Comparison of ENCODE assay signal across 2 cellular contexts in the genomic region with DNA sequence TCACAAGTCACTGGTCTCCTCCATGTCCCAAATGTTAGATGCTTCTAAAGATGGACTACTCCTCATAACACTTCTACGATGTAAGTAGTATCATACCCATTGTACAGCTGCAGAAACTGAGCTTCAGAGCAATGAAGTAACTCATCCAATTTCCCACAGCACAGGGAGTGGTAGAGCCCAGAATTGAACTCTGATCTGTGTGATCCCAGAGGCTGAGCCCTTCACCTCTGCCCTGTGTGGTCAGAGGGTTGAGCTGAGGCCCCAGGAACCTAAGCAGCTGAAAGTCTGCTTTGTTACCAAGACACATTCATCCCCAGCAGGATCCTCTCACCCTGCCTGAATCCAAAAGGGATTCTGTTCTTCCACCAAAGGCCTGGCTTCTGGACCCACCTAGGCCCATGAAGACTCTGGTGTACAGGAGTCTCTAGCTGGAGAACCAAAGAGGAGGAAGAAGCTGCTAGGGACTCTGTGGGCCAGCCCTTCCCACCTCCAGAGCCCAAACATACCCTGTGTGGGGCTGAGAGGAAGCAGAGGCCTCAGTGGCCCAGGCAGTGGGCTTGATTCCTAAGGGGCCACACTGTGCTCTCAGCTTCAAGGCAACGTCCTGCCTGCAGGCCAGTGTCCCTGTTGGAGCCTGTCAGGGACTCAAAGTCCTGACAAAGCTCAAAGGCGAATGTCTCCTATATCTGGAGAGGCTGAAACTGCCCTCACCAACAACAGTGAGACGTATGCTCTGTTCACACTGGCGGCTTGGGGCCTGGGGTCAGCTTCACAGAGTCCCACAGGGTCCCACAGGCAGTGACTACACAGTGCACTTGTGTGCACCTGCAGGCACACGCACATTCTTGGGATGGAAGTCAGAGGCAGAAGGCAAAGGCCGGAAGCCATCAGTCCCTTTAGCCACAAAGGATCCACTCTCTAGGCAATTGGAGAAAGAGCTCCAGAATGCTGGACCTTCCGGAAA.
TF ChIP-seq lines count a peak whose summit lies in the region.

No MANE protein-coding gene starts in this region.

TF ChIP-seq in K562, 482 proteins besides CTCF, POLR2A, EP300 and RAD21 (continues in another document):
- TF ChIP-seq ZBTB17 (CRISPR knock-in tag; IDR thresholded peaks at IDR 0.05) (no peak), HMBOX1 (IDR thresholded peaks at IDR 0.05) (no peak), SMARCA5 (IDR thresholded peaks at IDR 0.05) (peak; percentile 72), HDAC2 (IDR thresholded peaks at IDR 0.05) (0 out of 2 replicates have a peak, but pooled peaks have one; percentile 30), CHAMP1 (IDR thresholded peaks at IDR 0.05) (no peak), CBX3 (IDR thresholded peaks at IDR 0.05; ENCODE audit: borderline replicate concordance in 1 of 2, low read length in 2 of 2) (peak in 1 of 2 experiments; percentile 80; a peak in 1 of 3 replicates), TBP (optimal IDR thresholded peaks at IDR 0.05; ENCODE audit: low read depth, low read length) (peak; percentile 70), ZBTB49 (CRISPR knock-in tag; IDR thresholded peaks at IDR 0.05; ENCODE audit: borderline replicate concordance) (no peak), CTBP1 (IDR thresholded peaks at IDR 0.05; ENCODE audit: borderline replicate concordance) (no peak), STAG1 (CRISPR knock-in tag; IDR thresholded peaks at IDR 0.05; ENCODE audit: borderline replicate concordance) (0 out of 2 replicates have a peak, but pooled peaks have one; percentile 22), CBX1 (IDR thresholded peaks at IDR 0.05; ENCODE audit: low read depth) (peak; percentile 59; the same call in 1 of the 2 replicates), CCNT2 (IDR thresholded peaks at IDR 0.05; ENCODE audit: borderline replicate concordance, extremely low read depth, insufficient read length, low read depth, low read length) (no peak), ZNF24 (IDR thresholded peaks at IDR 0.05) (no peak), RFX5 (IDR thresholded peaks at IDR 0.05; ENCODE audit: low read depth, low read length) (no peak), PPARD (CRISPR knock-in tag; IDR thresholded peaks at IDR 0.05) (no peak), RBM25 (IDR thresholded peaks at IDR 0.05; ENCODE audit: low read depth, low read length, severe bottlenecking) (peak; percentile 95), SRSF3 (IDR thresholded peaks at IDR 0.05; ENCODE audit: insufficient read depth, low read length) (no peak), XRCC3 (IDR thresholded peaks at IDR 0.05) (no peak), ETV5 (CRISPR knock-in tag; IDR thresholded peaks at IDR 0.05; ENCODE audit: low read depth) (no peak), ADNP (tag; IDR thresholded peaks at IDR 0.05) (peak; percentile 79), BCOR (IDR thresholded peaks at IDR 0.05) (peak; percentile 92), MAFF (IDR thresholded peaks at IDR 0.05; ENCODE audit: low read length) (no peak), MYNN (IDR thresholded peaks at IDR 0.05) (no peak), MYNN (CRISPR knock-in tag; IDR thresholded peaks at IDR 0.05) (no peak), RCOR1 (IDR thresholded peaks at IDR 0.05; ENCODE audit: borderline replicate concordance in 1 of 2, low read depth in 2 of 2, low read length in 2 of 2) (peak; percentile 17 to 43; a peak in 1 of 4 replicates), CREB1 (IDR thresholded peaks at IDR 0.05) (no peak), CREB1 (CRISPR knock-in tag; IDR thresholded peaks at IDR 0.05) (no peak)
- TF ChIP-seq, protein P1, sequence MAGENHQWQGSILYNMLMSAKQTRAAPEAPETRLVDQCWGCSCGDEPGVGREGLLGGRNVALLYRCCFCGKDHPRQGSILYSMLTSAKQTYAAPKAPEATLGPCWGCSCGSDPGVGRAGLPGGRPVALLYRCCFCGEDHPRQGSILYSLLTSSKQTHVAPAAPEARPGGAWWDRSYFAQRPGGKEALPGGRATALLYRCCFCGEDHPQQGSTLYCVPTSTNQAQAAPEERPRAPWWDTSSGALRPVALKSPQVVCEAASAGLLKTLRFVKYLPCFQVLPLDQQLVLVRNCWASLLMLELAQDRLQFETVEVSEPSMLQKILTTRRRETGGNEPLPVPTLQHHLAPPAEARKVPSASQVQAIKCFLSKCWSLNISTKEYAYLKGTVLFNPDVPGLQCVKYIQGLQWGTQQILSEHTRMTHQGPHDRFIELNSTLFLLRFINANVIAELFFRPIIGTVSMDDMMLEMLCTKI (IDR thresholded peaks at IDR 0.05; ENCODE audit: partially characterized antibody): no peak

TF ChIP-seq in HepG2, 621 proteins besides CTCF, POLR2A, EP300 and RAD21 (continues in another document):
- TF ChIP-seq ZNF567 (CRISPR knock-in tag; IDR thresholded peaks at IDR 0.05; ENCODE audit: borderline replicate concordance) (no peak), ATM (IDR thresholded peaks at IDR 0.05; ENCODE audit: borderline replicate concordance) (no peak), ADNP (CRISPR knock-in tag; IDR thresholded peaks at IDR 0.05) (peak; percentile 98), NR2F2 (IDR thresholded peaks at IDR 0.05; ENCODE audit: borderline replicate concordance, low read depth) (peak; percentile 89), JUN (CRISPR knock-in tag; IDR thresholded peaks at IDR 0.05) (no peak), ZUFSP (CRISPR knock-in tag; IDR thresholded peaks at IDR 0.05; ENCODE audit: borderline replicate concordance) (no peak), ZNF547 (CRISPR knock-in tag; IDR thresholded peaks at IDR 0.05) (peak; percentile 71; the same call in 1 of the 2 replicates), ZNF354B (CRISPR knock-in tag; IDR thresholded peaks at IDR 0.05) (no peak), RNF2 (conservative IDR thresholded peaks at IDR 0.05; ENCODE audit: low read depth) (no peak), HOXA9 (CRISPR knock-in tag; IDR thresholded peaks at IDR 0.05; ENCODE audit: borderline replicate concordance) (no peak), ATRX (CRISPR knock-in tag; IDR thresholded peaks at IDR 0.05; ENCODE audit: borderline replicate concordance) (no peak), SPEN (CRISPR knock-in tag; IDR thresholded peaks at IDR 0.05; ENCODE audit: low read depth) (no peak; the same call in 1 of the 2 replicates), PRDM10 (CRISPR knock-in tag; IDR thresholded peaks at IDR 0.05; ENCODE audit: low read depth) (peak; percentile 95), NCOA5 (CRISPR knock-in tag; IDR thresholded peaks at IDR 0.05) (no peak), SNAPC5 (CRISPR knock-in tag; IDR thresholded peaks at IDR 0.05; ENCODE audit: borderline replicate concordance) (no peak), ZNF691 (CRISPR knock-in tag; IDR thresholded peaks at IDR 0.05; ENCODE audit: borderline replicate concordance, low read depth) (peak; percentile 64; the same call in 1 of the 2 replicates), ZKSCAN5 (CRISPR knock-in tag; IDR thresholded peaks at IDR 0.05) (no peak), ZNF317 (CRISPR knock-in tag; IDR thresholded peaks at IDR 0.05) (no peak), NFE2 (CRISPR knock-in tag; IDR thresholded peaks at IDR 0.05) (no peak), CENPX (CRISPR knock-in tag; IDR thresholded peaks at IDR 0.05) (no peak), CEBPB (IDR thresholded peaks at IDR 0.05; ENCODE audit: borderline replicate concordance, low read depth, low read length) (no peak), ZNF724P (CRISPR knock-in tag; IDR thresholded peaks at IDR 0.05; ENCODE audit: borderline replicate concordance) (no peak), NCOR1 (IDR thresholded peaks at IDR 0.05; ENCODE audit: borderline replicate concordance, low read length) (peak; percentile 85), NR1H2 (CRISPR knock-in tag; IDR thresholded peaks at IDR 0.05; ENCODE audit: borderline replicate concordance, low read depth) (peak; percentile 11; the same call in 1 of the 2 replicates), KMT2A (CRISPR knock-in tag; IDR thresholded peaks at IDR 0.05) (no peak), TARDBP (CRISPR knock-in tag; IDR thresholded peaks at IDR 0.05) (peak; percentile 64; the same call in 1 of the 2 replicates), GATAD2A (CRISPR knock-in tag; IDR thresholded peaks at IDR 0.05) (peak; percentile 58), KDM6A (CRISPR knock-in tag; IDR thresholded peaks at IDR 0.05; ENCODE audit: low read depth) (0 out of 2 replicates have a peak, but pooled peaks have one; percentile 44), ZMYM3 (CRISPR knock-in tag; IDR thresholded peaks at IDR 0.05) (peak; percentile 99), MED1 (CRISPR knock-in tag; IDR thresholded peaks at IDR 0.05) (peak; percentile 54), ZNF580 (CRISPR knock-in tag; IDR thresholded peaks at IDR 0.05; ENCODE audit: borderline replicate concordance, low read depth) (no peak), XBP1 (CRISPR knock-in tag; IDR thresholded peaks at IDR 0.05) (no peak)
- TF ChIP-seq, protein P2, sequence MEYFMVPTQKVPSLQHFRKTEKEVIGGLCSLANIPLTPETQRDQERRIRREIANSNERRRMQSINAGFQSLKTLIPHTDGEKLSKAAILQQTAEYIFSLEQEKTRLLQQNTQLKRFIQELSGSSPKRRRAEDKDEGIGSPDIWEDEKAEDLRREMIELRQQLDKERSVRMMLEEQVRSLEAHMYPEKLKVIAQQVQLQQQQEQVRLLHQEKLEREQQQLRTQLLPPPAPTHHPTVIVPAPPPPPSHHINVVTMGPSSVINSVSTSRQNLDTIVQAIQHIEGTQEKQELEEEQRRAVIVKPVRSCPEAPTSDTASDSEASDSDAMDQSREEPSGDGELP (IDR thresholded peaks at IDR 0.05; ENCODE audit: borderline replicate concordance, low read depth): 0 out of 2 replicates have a peak, but pooled peaks have one; percentile 63
- TF ChIP-seq, protein P3, sequence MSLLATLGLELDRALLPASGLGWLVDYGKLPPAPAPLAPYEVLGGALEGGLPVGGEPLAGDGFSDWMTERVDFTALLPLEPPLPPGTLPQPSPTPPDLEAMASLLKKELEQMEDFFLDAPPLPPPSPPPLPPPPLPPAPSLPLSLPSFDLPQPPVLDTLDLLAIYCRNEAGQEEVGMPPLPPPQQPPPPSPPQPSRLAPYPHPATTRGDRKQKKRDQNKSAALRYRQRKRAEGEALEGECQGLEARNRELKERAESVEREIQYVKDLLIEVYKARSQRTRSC (CRISPR knock-in tag; IDR thresholded peaks at IDR 0.05; ENCODE audit: low read depth): no peak
- TF ChIP-seq, protein P4, sequence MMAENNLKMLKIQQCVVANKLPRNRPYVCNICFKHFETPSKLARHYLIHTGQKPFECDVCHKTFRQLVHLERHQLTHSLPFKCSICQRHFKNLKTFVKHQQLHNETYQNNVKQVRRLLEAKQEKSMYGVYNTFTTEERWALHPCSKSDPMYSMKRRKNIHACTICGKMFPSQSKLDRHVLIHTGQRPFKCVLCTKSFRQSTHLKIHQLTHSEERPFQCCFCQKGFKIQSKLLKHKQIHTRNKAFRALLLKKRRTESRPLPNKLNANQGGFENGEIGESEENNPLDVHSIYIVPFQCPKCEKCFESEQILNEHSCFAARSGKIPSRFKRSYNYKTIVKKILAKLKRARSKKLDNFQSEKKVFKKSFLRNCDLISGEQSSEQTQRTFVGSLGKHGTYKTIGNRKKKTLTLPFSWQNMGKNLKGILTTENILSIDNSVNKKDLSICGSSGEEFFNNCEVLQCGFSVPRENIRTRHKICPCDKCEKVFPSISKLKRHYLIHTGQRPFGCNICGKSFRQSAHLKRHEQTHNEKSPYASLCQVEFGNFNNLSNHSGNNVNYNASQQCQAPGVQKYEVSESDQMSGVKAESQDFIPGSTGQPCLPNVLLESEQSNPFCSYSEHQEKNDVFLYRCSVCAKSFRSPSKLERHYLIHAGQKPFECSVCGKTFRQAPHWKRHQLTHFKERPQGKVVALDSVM (CRISPR knock-in tag; IDR thresholded peaks at IDR 0.05): peak; percentile 13; the same call in 1 of the 2 replicates
